In the genomic region with DNA sequence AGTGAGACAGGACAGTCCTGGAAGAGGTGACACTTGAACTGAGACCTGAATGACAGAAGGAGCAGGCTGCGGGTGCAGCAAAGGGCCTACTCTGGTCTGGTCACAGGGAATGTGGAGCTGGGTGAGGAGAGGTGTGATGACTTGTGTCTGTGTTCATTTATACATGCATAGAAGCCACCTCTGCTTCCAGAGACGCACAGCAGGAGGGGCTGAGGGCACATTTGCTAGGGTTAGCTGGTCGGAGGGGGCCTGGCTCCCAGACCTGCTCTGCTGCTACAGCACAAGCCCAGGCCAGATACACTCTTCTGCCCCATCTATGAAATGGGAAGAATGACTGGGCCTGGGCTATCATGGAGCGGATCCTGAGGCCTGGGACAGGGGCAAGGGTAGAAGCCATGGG, we compare ENCODE assay signal across 23 cellular contexts. TPM values are rescaled to one million over a fixed set of nuclear protein-coding genes. Genes with fewer than 3 reads are reported as not detected.
"Had no signal": no experiment of that assay in that cellular context is flagged by ENCODE, and none has a peak within 500 bp of the region (broad histone marks: within the 10 kb centered on the region; RNA-seq: fewer than 3 reads in every experiment).

No MANE protein-coding gene starts in this region.

- H3K4me1 ChIP-seq: colonic mucosa, gastrocnemius medialis, heart right ventricle, left lung, lower lobe of right lung had no signal

- H3K36me3 ChIP-seq: colonic mucosa, esophagus squamous epithelium, gastrocnemius medialis, heart right ventricle, left lung, lower lobe of right lung had no signal

- H3K27ac ChIP-seq: colonic mucosa, epithelial cell of prostate, esophagus squamous epithelium, gastrocnemius medialis, heart right ventricle, left lung, lower lobe of right lung had no signal

- H3K27me3 ChIP-seq: colonic mucosa had no signal

- ATAC-seq: effector memory CD8-positive, alpha-beta T cell; esophagus mucosa; gastrocnemius medialis; heart right ventricle; left cardiac atrium; left lung; lower lobe of right lung; mucosa of descending colon had no signal

- H3K27ac Mint-ChIP-seq: dendritic cell treated with granulocyte-macrophage colony-stimulating factor and Interleukin-4, amounts not matched to agents 40 ng/mL and 50 ng/mL, for 4 days; effector memory CD8-positive, alpha-beta T cell; endodermal cell; mesothelial cell of epicardium had no signal

- H3K9me3 Mint-ChIP-seq: endodermal cell, mesothelial cell of epicardium had no signal

- H3K4me3 Mint-ChIP-seq: dendritic cell treated with granulocyte-macrophage colony-stimulating factor and Interleukin-4, amounts not matched to agents 40 ng/mL and 50 ng/mL, for 4 days; effector memory CD8-positive, alpha-beta T cell; endodermal cell; mesothelial cell of epicardium had no signal

- DNase-seq: colonic mucosa; cortex of kidney; effector CD8-positive, alpha-beta T cell; effector memory CD8-positive, alpha-beta T cell; endodermal cell; erythroblast; esophagus squamous epithelium; foreskin fibroblast; foreskin melanocyte; gastrocnemius medialis; glutamatergic neuron; head of caudate nucleus; heart right ventricle; hippocampal formation; left cardiac atrium; left lung; lower lobe of right lung; mesenchymal stem cell had no signal

- H3K9me3 ChIP-seq: colonic mucosa, esophagus squamous epithelium, gastrocnemius medialis, left lung, lower lobe of right lung, mucosa of descending colon had no signal

- H3K36me3 Mint-ChIP-seq: mesothelial cell of epicardium had no signal

- H3K4me1 Mint-ChIP-seq: endodermal cell, mesothelial cell of epicardium had no signal

- H3K4me3 ChIP-seq: colonic mucosa, esophagus squamous epithelium, gastrocnemius medialis, heart right ventricle, left lung, lower lobe of right lung, mucosa of descending colon had no signal

RNA-seq across cellular contexts. Expression of a gene that starts 15.6 kb away (rescaled TPM):
- total RNA-seq: colonic mucosa, esophagus mucosa, mesothelial cell of epicardium had no signal
